Comparison of ENCODE assay signal across 13 cellular contexts in genomic region chr1:192308314-192308713, GRCh38. TPM values are rescaled to one million over a fixed set of nuclear protein-coding genes. Genes with fewer than 3 reads are reported as not detected.
"Had no signal": no experiment of that assay in that cellular context is flagged by ENCODE, and none has a peak within 500 bp of the region (broad histone marks: within the 10 kb centered on the region; RNA-seq: fewer than 3 reads in every experiment).

No MANE protein-coding gene starts in this region.

RNA-seq across cellular contexts. Expression of gene RGS21, which starts 8.5 kb away (rescaled TPM):
- total RNA-seq: activated B cell treated with CpG ODN at 0.5 μM for 24 hours; activated CD4-positive, alpha-beta memory T cell treated with anti-CD3 and anti-CD28 coated beads for 36 hours; activated CD4-positive, alpha-beta memory T cell treated with anti-CD3 and anti-CD28 coated beads, Interleukin-2, amount 10 ng/mL, durations not matched to agents 7 days and 5 days; activated CD4-positive, alpha-beta T cell treated with anti-CD3 and anti-CD28 coated beads for 36 hours; activated CD4-positive, alpha-beta T cell treated with anti-CD3 and anti-CD28 coated beads, Interleukin-2, amount 10 ng/mL, durations not matched to agents 24 days and 14 days; activated CD4-positive, alpha-beta T cell treated with anti-CD3 and anti-CD28 coated beads, Interleukin-2, amount 10 ng/mL, durations not matched to agents 7 days and 5 days; activated CD8-positive, alpha-beta memory T cell treated with anti-CD3 and anti-CD28 coated beads for 36 hours; activated CD8-positive, alpha-beta memory T cell treated with anti-CD3 and anti-CD28 coated beads, Interleukin-2, amount 10 ng/mL, durations not matched to agents 7 days and 5 days; activated CD8-positive, alpha-beta T cell treated with anti-CD3 and anti-CD28 coated beads for 36 hours; activated CD8-positive, alpha-beta T cell treated with anti-CD3 and anti-CD28 coated beads, Interleukin-2, amount 10 ng/mL, durations not matched to agents 7 days and 5 days; T-helper 17 cell; T-helper 2 cell treated with Interferon-gamma antibody and Interleukin-4, amounts not matched to agents 100 ng/mL and 5 ng/mL, for 36 hours; WTC11 had no signal
